ENCODE assay signal across 8 cellular contexts in the genomic region with DNA sequence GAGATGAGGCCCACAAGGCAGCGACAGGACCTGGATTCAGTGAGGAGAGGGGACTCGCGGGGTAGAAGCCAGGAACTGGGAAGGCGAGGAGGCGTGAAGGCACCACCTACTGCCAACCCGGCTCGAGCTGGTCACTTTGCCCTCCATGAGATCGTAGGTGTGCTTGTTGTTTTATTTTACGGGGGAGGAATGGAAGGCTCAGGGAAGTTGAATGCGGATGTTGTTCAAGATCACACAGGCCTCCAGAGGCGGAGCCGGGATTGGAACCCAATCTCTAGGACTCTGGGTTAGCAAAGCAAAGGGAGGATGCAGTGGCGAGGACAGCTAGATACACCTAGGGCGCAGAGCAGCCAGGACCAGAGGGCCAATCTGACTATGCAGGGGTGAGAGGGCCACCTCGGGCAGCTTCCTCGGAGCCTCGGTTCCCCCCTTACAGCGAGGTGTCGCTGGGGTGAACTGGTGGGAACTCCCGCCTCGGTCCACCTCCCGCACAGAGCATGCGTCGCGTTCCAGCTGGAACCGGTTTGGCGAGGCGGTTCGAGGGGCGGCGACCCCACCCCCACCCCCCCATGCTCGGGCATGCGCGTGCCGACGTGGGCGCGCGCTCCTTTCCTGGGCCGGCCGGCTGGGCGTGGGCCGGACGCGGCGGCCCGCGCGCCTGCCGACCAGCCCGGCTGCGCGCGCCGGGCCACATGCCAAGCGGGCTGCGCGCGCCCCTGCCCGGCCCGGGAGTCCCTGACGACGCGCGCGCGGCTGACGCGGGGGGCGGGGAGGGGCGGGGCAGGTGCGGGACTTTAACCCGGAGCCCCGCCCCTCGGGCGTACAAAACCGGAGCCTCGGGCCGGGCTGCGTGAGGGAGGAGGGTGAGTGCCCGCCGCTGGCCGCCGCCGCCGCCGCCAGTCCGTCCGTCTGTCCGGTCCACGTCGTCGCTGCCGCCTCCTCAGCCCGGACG.
DNase-seq lines count a peak whose midpoint lies in the region; ATAC-seq, FAIRE-seq and TF ChIP-seq lines count a peak whose summit lies in the region.

No MANE protein-coding gene starts in this region.

- H3K9ac ChIP-seq in colonic mucosa (ENCODE audit: low read depth in 2 of 2, low read length in 2 of 2): peak overlapping the region; percentile 84 to 87

- peak overlapping the region; percentile 88 for H3K27ac ChIP-seq in colonic mucosa

- peak overlapping the region; percentile 81 for H3K4me3 ChIP-seq in BJ (ENCODE audit: low read depth, low read length)
- peak overlapping the region; percentile 55 for H3K4me3 ChIP-seq in colonic mucosa

- peak overlapping the region; percentile 82 for H3K27ac Mint-ChIP-seq in activated CD4-positive, alpha-beta T cell treated with anti-CD3 and anti-CD28 coated beads, Interleukin-2, amount 10 ng/mL, durations not matched to agents 24 days and 14 days

- intact Hi-C loops in activated CD4-positive, alpha-beta T cell treated with anti-CD3 and anti-CD28 coated beads, Interleukin-2, amount 10 ng/mL, durations not matched to agents 24 days and 14 days (cut with micrococcal nuclease): loop anchor here (10.0 kb wide), 6 partner anchors 114 to 1064 kb away; a partner anchor contains a TSS
- intact Hi-C loops in colonic mucosa (cut with DNase I): no loop called here

- TF ChIP-seq CTCF in BJ (IDR thresholded peaks at IDR 0.05; ENCODE audit: insufficient read depth, low read depth, low read length): no peak
- no peak for TF ChIP-seq CTCF in colonic mucosa (IDR thresholded peaks at IDR 0.05)

- H3K27me3 Mint-ChIP-seq in activated CD4-positive, alpha-beta T cell treated with anti-CD3 and anti-CD28 coated beads, Interleukin-2, amount 10 ng/mL, durations not matched to agents 24 days and 14 days: peaks cover 7% of the 10 kb centered on the region

- FAIRE-seq in GM19239 (lab: Jason Lieb, UNC): peak; percentile 52

- CTCF ChIA-PET in BJ (lab: Yijun Ruan, JAX): no interaction called here

- H3K4me1 ChIP-seq in colonic mucosa: peaks cover 16% of the 10 kb centered on the region

- POLR2A ChIA-PET in BJ (lab: Charles Lee): interaction anchor here (0.6 to 0.7 kb wide), 2 partner anchors 115 to 1320 kb away, joined by 3 to 5 read pairs; no protein-coding TSS in a partner anchor

- peaks cover 42% of the 10 kb centered on the region for H3K4me1 Mint-ChIP-seq in activated CD4-positive, alpha-beta T cell treated with anti-CD3 and anti-CD28 coated beads, Interleukin-2, amount 10 ng/mL, durations not matched to agents 24 days and 14 days

- DNase-seq in BJ (ENCODE audit: low read depth) (no peak), GM19239 (ENCODE audit: insufficient read length, low spot score) (peak; percentile 83), NCI-H510A treated with DMSO at 0.1 percent for 48 hours (lab: John Stamatoyannopoulos, UW) (peak; percentile 98), colonic mucosa (peak; percentile 94), left lobe of liver (ENCODE audit: low spot score) (peak; percentile 94)
- peak; percentile 95 for DNase-seq in activated CD4-positive, alpha-beta T cell treated with anti-CD3 and anti-CD28 coated beads, Interleukin-2, amount 10 ng/mL, durations not matched to agents 24 days and 14 days
- peak; percentile 87 for DNase-seq in stimulated activated CD4-positive, alpha-beta T cell treated with anti-CD3 and anti-CD28 coated beads, Interleukin-1b, Interleukin-23, amount 100 ng/mL, for 48 hours

- ATAC-seq in HG03439 (IDR thresholded peaks at IDR 0.05; ENCODE audit: unreplicated experiment) (peak; percentile 66), left lobe of liver (peak; percentile 80)

- H3K4me3 Mint-ChIP-seq in activated CD4-positive, alpha-beta T cell treated with anti-CD3 and anti-CD28 coated beads, Interleukin-2, amount 10 ng/mL, durations not matched to agents 24 days and 14 days: peak overlapping the region; percentile 74

- H3K9me3 ChIP-seq in colonic mucosa: no peaks in the 10 kb centered on the region

- H3K36me3 ChIP-seq in BJ (ENCODE audit: control insufficient read depth, insufficient read depth, low read length): no peaks in the 10 kb centered on the region
- H3K36me3 ChIP-seq in colonic mucosa: no peaks in the 10 kb centered on the region

- peaks cover 2% of the 10 kb centered on the region for H3K36me3 Mint-ChIP-seq in activated CD4-positive, alpha-beta T cell treated with anti-CD3 and anti-CD28 coated beads, Interleukin-2, amount 10 ng/mL, durations not matched to agents 24 days and 14 days (ENCODE audit: low read depth)

- no peaks in the 10 kb centered on the region for H3K27me3 ChIP-seq in BJ (ENCODE audit: control insufficient read depth, insufficient read depth, low read length)
- no peaks in the 10 kb centered on the region for H3K27me3 ChIP-seq in colonic mucosa

- H3K9me3 Mint-ChIP-seq in activated CD4-positive, alpha-beta T cell treated with anti-CD3 and anti-CD28 coated beads, Interleukin-2, amount 10 ng/mL, durations not matched to agents 24 days and 14 days: no peaks in the 10 kb centered on the region
